ENCODE assay signal across 33 cellular contexts in the genomic region with DNA sequence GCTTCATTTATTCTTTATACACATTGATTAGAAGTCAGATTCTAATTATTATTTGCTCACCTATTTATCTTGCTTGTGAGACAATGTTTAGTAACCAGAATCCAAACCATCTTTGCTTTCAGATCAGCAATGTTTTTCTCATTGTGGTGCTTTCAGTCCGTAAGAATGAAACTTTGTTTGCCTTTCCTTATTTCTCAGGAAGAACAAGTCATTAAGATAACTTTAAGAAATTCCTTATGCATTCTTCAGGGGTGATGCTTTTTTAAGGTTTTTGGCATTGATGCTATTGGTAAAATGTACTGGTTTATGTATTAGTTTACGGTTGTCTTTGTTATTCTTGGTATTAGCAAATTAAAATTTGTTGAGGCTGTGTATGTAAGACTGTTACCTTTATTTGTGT.
A peak's percentile ranks its signal among the peaks of the same experiment; 100 is the strongest.
DNase-seq lines count a peak whose midpoint lies in the region; ATAC-seq and TF ChIP-seq lines count a peak whose summit lies in the region.
"Had no signal": no experiment of that assay in that cellular context is flagged by ENCODE, and none has a peak within 500 bp of the region (broad histone marks: within the 10 kb centered on the region; RNA-seq: fewer than 3 reads in every experiment).

No MANE protein-coding gene starts in this region.

- peaks cover 12% of the 10 kb centered on the region; the same call in 1 of the 2 replicates for H3K36me3 Mint-ChIP-seq in HFFc6 (ENCODE audit: low read depth)
- H3K36me3 Mint-ChIP-seq: activated naive CD4-positive, alpha-beta T cell treated with anti-CD3 and anti-CD28 coated beads, Interleukin-2, amount 50 U/mL, for 72 hours; immature natural killer cell had no signal

- no peak overlapping the region for H3K27ac ChIP-seq in gastrocnemius medialis
- H3K27ac ChIP-seq: esophagus muscularis mucosa, gastroesophageal sphincter, parathyroid adenoma, spleen, testis had no signal

- peak overlapping the region; percentile 57 for H3K27ac Mint-ChIP-seq in HFFc6
- H3K27ac Mint-ChIP-seq: activated B cell treated with CpG ODN at 0.5 μM for 24 hours; activated naive CD4-positive, alpha-beta T cell treated with anti-CD3 and anti-CD28 coated beads, Interleukin-2, amount 50 U/mL, for 72 hours; dendritic cell treated with granulocyte-macrophage colony-stimulating factor and Interleukin-4, amounts not matched to agents 40 ng/mL and 50 ng/mL, for 4 days; endodermal cell; immature natural killer cell; nephron; stimulated activated naive CD8-positive, alpha-beta T cell treated with anti-CD3 and anti-CD28 coated beads, Interleukin-15, Interleukin-2, amounts not matched to agents 100 ng/mL and 50 ng/mL, for 24 hours had no signal

- no peak for TF ChIP-seq CTCF in HFFc6 (IDR thresholded peaks at IDR 0.05)
- no peak for TF ChIP-seq CTCF in gastrocnemius medialis (IDR thresholded peaks at IDR 0.05 in 4 of 5, conservative IDR thresholded peaks at IDR 0.05 in 1 of 5)

- H3K9me3 ChIP-seq in skeletal muscle satellite cell (replicated peaks; ENCODE audit: low read length) (no peaks in the 10 kb centered on the region), gastrocnemius medialis (no peaks in the 10 kb centered on the region)
- H3K9me3 ChIP-seq: SK-N-SH, testis had no signal

- H3K4me1 ChIP-seq in skeletal muscle satellite cell (ENCODE audit: control insufficient read depth, insufficient read depth, low read length) (peaks cover 19% of the 10 kb centered on the region), gastrocnemius medialis (no peaks in the 10 kb centered on the region)
- H3K4me1 ChIP-seq: esophagus muscularis mucosa, gastroesophageal sphincter, parathyroid adenoma, spleen, testis had no signal

- H3K4me3 ChIP-seq in skeletal muscle satellite cell (ENCODE audit: low read length) (no peak overlapping the region), gastrocnemius medialis (no peak overlapping the region)
- H3K4me3 ChIP-seq: esophagus muscularis mucosa, gastroesophageal sphincter, K562, spleen, testis had no signal

- no peak for ATAC-seq in gastrocnemius medialis
- ATAC-seq: activated naive CD4-positive, alpha-beta T cell treated with anti-CD3 and anti-CD28 coated beads, Interleukin-2, amount 50 U/mL, for 72 hours; gastroesophageal sphincter; K562; left lobe of liver had no signal

- intact Hi-C loops in gastrocnemius medialis (cut with DNase I; ENCODE audit: low total_unique reads) = no loop called here

- in situ Hi-C loops in gastrocnemius medialis (cut with MboI; ENCODE audit: low sequenced_read_pairs in 4 of 4) = no loop called here

- peak overlapping the region; percentile 14 for H3K9ac ChIP-seq in skeletal muscle satellite cell (ENCODE audit: low read depth, low read length)
- H3K9ac ChIP-seq: parathyroid adenoma, SK-N-SH had no signal

- DNase-seq in HFFc6 = peak; percentile 19
- peak; percentile 16 for DNase-seq in astrocyte of the hippocampus (ENCODE audit: low read depth, low spot score)
- DNase-seq in glomerular endothelial cell (ENCODE audit: extremely low read depth, low read depth, low spot score) = peak; percentile 31
- DNase-seq in gastrocnemius medialis = no peak
- no peak for DNase-seq in NCI-H187 treated with DMSO at 0.1 percent for 48 hours (lab: John Stamatoyannopoulos, UW)
- DNase-seq in activated CD4-positive, alpha-beta T cell treated with anti-CD3 and anti-CD28 coated beads for 4 hours = no peak
- no peak for DNase-seq in NOMO-1 treated with DMSO at 0.1 percent for 48 hours (lab: John Stamatoyannopoulos, UW; ENCODE audit: unreplicated experiment)
- DNase-seq: activated B cell treated with CpG ODN at 0.5 μM for 24 hours; activated CD4-positive, alpha-beta T cell treated with anti-CD3 and anti-CD28 coated beads, Interleukin-2, amount 50 U/mL, for 1 hour; activated effector memory CD4-positive, alpha-beta T cell treated with Interleukin-2 at 50 U/mL for 16 hours; activated T-cell treated with anti-CD3 and anti-CD28 coated beads, Interleukin-2, amount 50 U/mL, for 1 hour; anterior cingulate cortex; DMS79 treated with DMSO at 0.1 percent for 48 hours; endodermal cell; HCEC 1CT; immature natural killer cell; NCI-H1092 treated with DMSO at 0.1 percent for 48 hours; NCI-H1694 treated with DMSO at 0.1 percent for 48 hours; NCI-H524; SK-N-SH; spleen; stimulated activated CD8-positive, alpha-beta memory T cell treated with anti-CD3 and anti-CD28 coated beads, Interleukin-4, amount 100 ng/mL, for 48 hours; testis had no signal

- H3K27me3 ChIP-seq in skeletal muscle satellite cell (ENCODE audit: control insufficient read depth, insufficient read depth, low read length) (no peaks in the 10 kb centered on the region), gastrocnemius medialis (no peaks in the 10 kb centered on the region)
- H3K27me3 ChIP-seq: esophagus muscularis mucosa, gastroesophageal sphincter, spleen, testis had no signal

- peaks cover 12% of the 10 kb centered on the region for H3K9me3 Mint-ChIP-seq in HFFc6
- H3K9me3 Mint-ChIP-seq: stimulated activated naive CD8-positive, alpha-beta T cell treated with anti-CD3 and anti-CD28 coated beads, Interleukin-15, Interleukin-2, amounts not matched to agents 100 ng/mL and 50 ng/mL, for 24 hours had no signal

- H3K4me2 ChIP-seq in skeletal muscle satellite cell (ENCODE audit: low read length) = peak overlapping the region; percentile 59
- H3K4me2 ChIP-seq: SK-N-SH had no signal

- H3K36me3 ChIP-seq in skeletal muscle satellite cell (ENCODE audit: insufficient read depth, low read length) (no peaks in the 10 kb centered on the region), gastrocnemius medialis (no peaks in the 10 kb centered on the region)
- H3K36me3 ChIP-seq: esophagus muscularis mucosa, gastroesophageal sphincter, spleen had no signal

- H3K4me1 Mint-ChIP-seq in HFFc6 (ENCODE audit: low read depth) = peaks cover 33% of the 10 kb centered on the region
- H3K4me1 Mint-ChIP-seq: activated B cell treated with CpG ODN at 0.5 μM for 24 hours, endodermal cell, immature natural killer cell, nephron had no signal

- no peaks in the 10 kb centered on the region; the same call in 1 of the 2 replicates for H3K27me3 Mint-ChIP-seq in HFFc6 (ENCODE audit: insufficient read depth)
- H3K27me3 Mint-ChIP-seq: dendritic cell treated with granulocyte-macrophage colony-stimulating factor and Interleukin-4, amounts not matched to agents 40 ng/mL and 50 ng/mL, for 4 days had no signal

- no peak for TF ChIP-seq POLR2A in gastrocnemius medialis (IDR thresholded peaks at IDR 0.05)

- H3K4me3 Mint-ChIP-seq in HFFc6 = peak overlapping the region; percentile 44; the same call in 1 of the 2 replicates
- H3K4me3 Mint-ChIP-seq: activated B cell treated with CpG ODN at 0.5 μM for 24 hours; dendritic cell treated with granulocyte-macrophage colony-stimulating factor and Interleukin-4, amounts not matched to agents 40 ng/mL and 50 ng/mL, for 4 days; endodermal cell; immature natural killer cell; nephron; stimulated activated naive CD8-positive, alpha-beta T cell treated with anti-CD3 and anti-CD28 coated beads, Interleukin-15, Interleukin-2, amounts not matched to agents 100 ng/mL and 50 ng/mL, for 24 hours had no signal

Comparison
In these comparisons a context has a peak if more than half of its experiments do, and no peak if none do; other contexts are left out.
1. DNase-seq: peak in HFFc6 (single experiment), astrocyte of the hippocampus (single experiment) and glomerular endothelial cell (single experiment); none in gastrocnemius medialis (0 of 2), NCI-H187 treated with DMSO at 0.1 percent for 48 hours (single experiment), activated CD4-positive, alpha-beta T cell treated with anti-CD3 and anti-CD28 coated beads for 4 hours (0 of 2) and NOMO-1 treated with DMSO at 0.1 percent for 48 hours (single experiment).